13 cellular contexts compared by ENCODE assay signal in the genomic region with DNA sequence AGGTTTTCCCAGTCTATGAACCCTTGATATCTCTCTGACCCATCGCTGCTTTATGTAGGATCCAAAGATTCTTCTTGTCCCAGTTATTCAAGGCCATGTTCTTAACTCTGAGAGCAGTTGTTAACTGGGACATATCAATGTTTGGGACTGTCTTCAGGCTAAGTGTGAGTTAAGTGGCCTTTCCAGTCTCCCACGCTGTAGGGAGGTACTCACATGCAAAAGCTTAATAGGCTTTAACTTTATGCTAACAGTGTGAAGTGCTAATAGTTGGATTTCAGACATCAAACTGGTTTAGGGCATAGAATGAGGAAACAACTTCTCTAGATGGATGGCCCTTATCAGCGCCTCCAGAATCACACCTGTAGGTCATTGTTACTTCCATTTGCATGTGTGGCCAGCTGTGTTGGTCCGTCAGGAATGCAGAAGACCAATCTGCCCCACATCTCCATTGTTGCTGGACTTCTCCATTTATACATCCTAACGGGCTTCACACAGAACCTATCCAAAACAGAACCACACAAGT.
DNase-seq lines count a peak whose midpoint lies in the region; ATAC-seq and TF ChIP-seq lines count a peak whose summit lies in the region.
"Had no signal": no experiment of that assay in that cellular context is flagged by ENCODE, and none has a peak within 500 bp of the region (broad histone marks: within the 10 kb centered on the region; RNA-seq: fewer than 3 reads in every experiment).

No MANE protein-coding gene starts in this region.

- no peak overlapping the region for H3K4me3 ChIP-seq in heart left ventricle
- H3K4me3 ChIP-seq in muscle layer of duodenum (ENCODE audit: low read depth in 1 of 2, low read length in 2 of 2) = no peak overlapping the region
- H3K4me3 ChIP-seq in uterus = no peak overlapping the region
- no peak overlapping the region for H3K4me3 ChIP-seq in ascending aorta
- H3K4me3 ChIP-seq: GM23338 had no signal

- H3K9me3 ChIP-seq in heart left ventricle (no peaks in the 10 kb centered on the region), muscle layer of duodenum (ENCODE audit: control insufficient read depth in 1 of 2, low read length in 2 of 2) (no peaks in the 10 kb centered on the region), uterus (no peaks in the 10 kb centered on the region), ascending aorta (no peaks in the 10 kb centered on the region)
- H3K9me3 ChIP-seq: Caco-2 had no signal

- no peak for TF ChIP-seq POLR2A in heart left ventricle (IDR thresholded peaks at IDR 0.05)
- TF ChIP-seq POLR2A in uterus (IDR thresholded peaks at IDR 0.05) = no peak

- peaks cover 39% of the 10 kb centered on the region for H3K27me3 Mint-ChIP-seq in activated naive CD4-positive, alpha-beta T cell treated with anti-CD3 and anti-CD28 coated beads for 36 hours (ENCODE audit: low read depth)

- no peak for TF ChIP-seq CTCF in heart left ventricle (IDR thresholded peaks at IDR 0.05)
- no peak for TF ChIP-seq CTCF in uterus (IDR thresholded peaks at IDR 0.05)
- TF ChIP-seq CTCF in ascending aorta (IDR thresholded peaks at IDR 0.05) = no peak

- DNase-seq in heart left ventricle (no peak), Right ventricle myocardium inferior (ENCODE audit: missing footprints) (no peak), left ventricle myocardium superior (no peak), uterus (no peak), T-helper 9 cell (no peak), ascending aorta (ENCODE audit: low spot score in 2 of 2) (no peak)
- DNase-seq in activated naive CD4-positive, alpha-beta T cell treated with anti-CD3 and anti-CD28 coated beads for 36 hours = no peak
- DNase-seq: Caco-2, KG1, NCI-H1092 had no signal

- peaks cover 11% of the 10 kb centered on the region for H3K4me1 Mint-ChIP-seq in activated naive CD4-positive, alpha-beta T cell treated with anti-CD3 and anti-CD28 coated beads for 36 hours (ENCODE audit: low read depth)
- H3K4me1 Mint-ChIP-seq: CD14-positive monocyte had no signal

- CTCF ChIA-PET in activated naive CD4-positive, alpha-beta T cell treated with anti-CD3 and anti-CD28 coated beads for 36 hours (lab: Charles Lee) = interaction anchor here (0.6 to 1.3 kb wide), 3 partner anchors 95 to 239 kb away, joined by 3 read pairs; no protein-coding TSS in a partner anchor

- WGBS in heart left ventricle, 4 donors = 79 to 82% (median 81%) methylated on average over 5 of the region's 5 CpGs

- H3K27me3 ChIP-seq in heart left ventricle (peaks cover 0 to 11% (median 0%) of the 10 kb centered on the region in 9 donors), muscle layer of duodenum (ENCODE audit: low read depth, low read length) (no peaks in the 10 kb centered on the region), uterus (no peaks in the 10 kb centered on the region), ascending aorta (no peaks in the 10 kb centered on the region)

- intact Hi-C loops in heart left ventricle (cut with DNase I) (no loop called here), Right ventricle myocardium inferior (cut with DNase I) (no loop called here), left ventricle myocardium superior (cut with micrococcal nuclease) (loop anchor here (5.0 kb wide), 1 partner anchor 225 kb away; no protein-coding TSS in a partner anchor), uterus (cut with DNase I; ENCODE audit: low total_unique reads) (loop anchor here (10.0 kb wide), 1 partner anchor 97 kb away; no protein-coding TSS in a partner anchor), ascending aorta (cut with DNase I) (loop anchor here (10.0 kb wide), 1 partner anchor 1063 kb away; the partner anchor contains the start of gene UGGT2)
- intact Hi-C loops in activated naive CD4-positive, alpha-beta T cell treated with anti-CD3 and anti-CD28 coated beads for 36 hours (cut with micrococcal nuclease) = loop anchor here (2.0 kb wide), 1 partner anchor 105 kb away; the partner anchor contains the start of gene MBNL2

- peaks cover 0 to 47% (median 39%) of the 10 kb centered on the region in 12 donors for H3K4me1 ChIP-seq in heart left ventricle
- H3K4me1 ChIP-seq in muscle layer of duodenum (ENCODE audit: control insufficient read depth in 1 of 2, insufficient read depth in 2 of 2, low read length in 2 of 2) = peaks cover 4 to 20% of the 10 kb centered on the region in 2 donors
- H3K4me1 ChIP-seq in uterus = peaks cover 3 to 11% of the 10 kb centered on the region in 2 donors
- H3K4me1 ChIP-seq in ascending aorta = peaks cover 3 to 39% of the 10 kb centered on the region in 2 donors

- no peaks in the 10 kb centered on the region for H3K9me3 Mint-ChIP-seq in activated naive CD4-positive, alpha-beta T cell treated with anti-CD3 and anti-CD28 coated beads for 36 hours
- H3K9me3 Mint-ChIP-seq: CD14-positive monocyte had no signal

- H3K36me3 Mint-ChIP-seq in activated naive CD4-positive, alpha-beta T cell treated with anti-CD3 and anti-CD28 coated beads for 36 hours (ENCODE audit: low read depth) = no peaks in the 10 kb centered on the region
- H3K36me3 Mint-ChIP-seq: CD14-positive monocyte had no signal

- H3K4me3 Mint-ChIP-seq in activated naive CD4-positive, alpha-beta T cell treated with anti-CD3 and anti-CD28 coated beads for 36 hours = no peak overlapping the region
- H3K4me3 Mint-ChIP-seq: CD14-positive monocyte, GM23338 had no signal

- ATAC-seq in heart left ventricle = peak in 2 of 4 donors; percentile 16 to 24
- no peak for ATAC-seq in Right ventricle myocardium inferior
- ATAC-seq in left ventricle myocardium superior = peak; percentile 35

- H3K36me3 ChIP-seq in heart left ventricle (no peaks in the 10 kb centered on the region), muscle layer of duodenum (ENCODE audit: control insufficient read depth in 1 of 2, insufficient read depth in 2 of 2, low read length in 2 of 2) (no peaks in the 10 kb centered on the region), uterus (no peaks in the 10 kb centered on the region), ascending aorta (no peaks in the 10 kb centered on the region)

- peak overlapping the region in 11 of 12 donors; percentile 22 to 88 (median 63) for H3K27ac ChIP-seq in heart left ventricle
- H3K27ac ChIP-seq in muscle layer of duodenum (ENCODE audit: low read length) = peak overlapping the region; percentile 7
- peak overlapping the region; percentile 15 to 39 for H3K27ac ChIP-seq in uterus
- H3K27ac ChIP-seq in ascending aorta = no peak overlapping the region

- no peak overlapping the region for H3K27ac Mint-ChIP-seq in activated naive CD4-positive, alpha-beta T cell treated with anti-CD3 and anti-CD28 coated beads for 36 hours
- H3K27ac Mint-ChIP-seq: CD14-positive monocyte, GM23338 had no signal

Comparison
In these comparisons a context has a peak if more than half of its experiments do, and no peak if none do; other contexts are left out.
1. intact Hi-C loops: an anchor here in left ventricle myocardium superior (5.0 kb wide), uterus (10.0 kb wide), activated naive CD4-positive, alpha-beta T cell treated with anti-CD3 and anti-CD28 coated beads for 36 hours (2.0 kb wide) and ascending aorta (10.0 kb wide); none called in heart left ventricle and Right ventricle myocardium inferior.
2. H3K27ac ChIP-seq: peak in heart left ventricle (11 of 12), muscle layer of duodenum (single experiment) and uterus (2 of 2); none in ascending aorta (0 of 2).